In genomic region chr22:46513908-46514550, GRCh38 we compare ENCODE assay signal across 1 cellular context.
TF ChIP-seq lines count a peak whose summit lies in the region.

No MANE protein-coding gene starts in this region.

TF ChIP-seq in GM12878, 131 proteins besides CTCF, POLR2A, EP300 and RAD21:
- TF ChIP-seq HCFC1 (IDR thresholded peaks at IDR 0.05; ENCODE audit: low read length) (no peak), NFYA (IDR thresholded peaks at IDR 0.05; ENCODE audit: borderline replicate concordance, low read depth, low read length) (no peak), IKZF2 (IDR thresholded peaks at IDR 0.05) (peak; percentile 31 to 50; a peak in 2 of 4 replicates), MTA2 (IDR thresholded peaks at IDR 0.05; ENCODE audit: low read depth) (0 out of 2 replicates have a peak, but pooled peaks have one; percentile 13), TAF1 (IDR thresholded peaks at IDR 0.05; ENCODE audit: borderline replicate concordance, low read depth, low read length) (no peak), RELA (IDR thresholded peaks at IDR 0.05; ENCODE audit: borderline replicate concordance, partially characterized antibody) (peak; percentile 25), BHLHE40 (IDR thresholded peaks at IDR 0.05; ENCODE audit: borderline replicate concordance in 1 of 2, low read depth in 2 of 2, low read length in 1 of 2) (peak in 1 of 2 experiments; percentile 69; a peak in 1 of 4 replicates), NR2F1 (conservative IDR thresholded peaks at IDR 0.05) (peak; percentile 88), RELB (IDR thresholded peaks at IDR 0.05; ENCODE audit: low read depth) (0 out of 2 replicates have a peak, but pooled peaks have one; percentile 49), PAX5 (IDR thresholded peaks at IDR 0.05; ENCODE audit: borderline replicate concordance, low read depth, low read length) (peak; percentile 40; the same call in 1 of the 2 replicates), SRF (IDR thresholded peaks at IDR 0.05; ENCODE audit: low read depth in 2 of 2, low read length in 2 of 2) (no peak), NFXL1 (IDR thresholded peaks at IDR 0.05; ENCODE audit: borderline replicate concordance) (no peak)
